ENCODE assay signal across 8 cellular contexts in genomic region chr6:151391021-151391470, GRCh38. TPM values are rescaled to one million over a fixed set of nuclear protein-coding genes. Genes with fewer than 3 reads are reported as not detected.
A peak's percentile ranks its signal among the peaks of the same experiment; 100 is the strongest.
DNase-seq lines count a peak whose midpoint lies in the region; ATAC-seq and TF ChIP-seq lines count a peak whose summit lies in the region.

No MANE protein-coding gene starts in this region.

- peak; percentile 69 for DNase-seq in ACHN
- peak in 1 of 2 experiments; percentile 49 for DNase-seq in PC-9
- DNase-seq in activated T-helper 1 cell treated with anti-CD3 and anti-CD28 coated beads, Interleukin-12 subunit alpha, Interleukin-12 subunit beta, Interleukin-2, Interleukin-4 antibody, amounts not matched to agents 30 ng/mL and 10 ng/mL and 1 ng/mL, durations not matched to agents 14 hours and 24 hours and 36 hours (ENCODE audit: low spot score), result peak; percentile 80
- peak; percentile 56 for DNase-seq in fibroblast of peridontal ligament (ENCODE audit: extremely low read depth)
- DNase-seq in natural killer cell, result peak; percentile 82
- DNase-seq in stimulated activated naive B cell treated with anti-CD40 and anti-IgM and Interleukin-4, amounts not matched to agents 10 μg/mL and 1 μg/mL and 100 μg/mL, for 72 hours, result peak; percentile 68

- ATAC-seq in GM18873 (IDR thresholded peaks at IDR 0.05; ENCODE audit: low FRiP score, unreplicated experiment) (peak; percentile 1), HG03135 (IDR thresholded peaks at IDR 0.05; ENCODE audit: unreplicated experiment) (peak; percentile 14), natural killer cell (peak in 2 of 3 donors; percentile 7 to 9)
- ATAC-seq in stimulated activated naive B cell treated with anti-CD40 and anti-IgM and Interleukin-4, amounts not matched to agents 10 μg/mL and 1 μg/mL and 100 μg/mL, for 72 hours (replicated peaks), result peak; percentile 8 to 9

- H3K27me3 Mint-ChIP-seq in activated T-helper 1 cell treated with anti-CD3 and anti-CD28 coated beads, Interleukin-12 subunit alpha, Interleukin-12 subunit beta, Interleukin-2, Interleukin-4 antibody, amounts not matched to agents 30 ng/mL and 10 ng/mL and 1 ng/mL, durations not matched to agents 14 hours and 24 hours and 36 hours (ENCODE audit: insufficient read depth), result no peaks in the 10 kb centered on the region
- H3K27me3 Mint-ChIP-seq in natural killer cell (ENCODE audit: low read depth in 2 of 2), result no peaks in the 10 kb centered on the region
- H3K27me3 Mint-ChIP-seq in stimulated activated naive B cell treated with anti-CD40 and anti-IgM and Interleukin-4, amounts not matched to agents 10 μg/mL and 1 μg/mL and 100 μg/mL, for 72 hours, result no peaks in the 10 kb centered on the region

- no peaks in the 10 kb centered on the region; the same call in 1 of the 2 replicates for H3K9me3 ChIP-seq in PC-9 (ENCODE audit: insufficient read depth, low read depth)

- H3K4me2 ChIP-seq in PC-9, result peak overlapping the region; percentile 90

- TF ChIP-seq CTCF in PC-9 (conservative IDR thresholded peaks at IDR 0.05) (no peak), natural killer cell (IDR thresholded peaks at IDR 0.05) (no peak)

- H3K36me3 ChIP-seq in PC-9 (ENCODE audit: low read depth), result peaks cover 10% of the 10 kb centered on the region

- peak overlapping the region; percentile 95 for H3K4me3 Mint-ChIP-seq in activated T-helper 1 cell treated with anti-CD3 and anti-CD28 coated beads, Interleukin-12 subunit alpha, Interleukin-12 subunit beta, Interleukin-2, Interleukin-4 antibody, amounts not matched to agents 30 ng/mL and 10 ng/mL and 1 ng/mL, durations not matched to agents 14 hours and 24 hours and 36 hours
- peak overlapping the region; percentile 96 for H3K4me3 Mint-ChIP-seq in natural killer cell
- H3K4me3 Mint-ChIP-seq in stimulated activated naive B cell treated with anti-CD40 and anti-IgM and Interleukin-4, amounts not matched to agents 10 μg/mL and 1 μg/mL and 100 μg/mL, for 72 hours, result peak overlapping the region; percentile 92 to 97

- peak overlapping the region; percentile 64 for H3K4me3 ChIP-seq in PC-9

- H2AFZ ChIP-seq in PC-9, result no peak overlapping the region

- CTCF ChIA-PET in PC-9 (lab: Charles Lee), result no interaction called here

- POLR2A ChIA-PET in PC-9 (lab: Charles Lee; ENCODE audit: unreplicated experiment), result interaction anchor here (0.6 kb wide), 1 partner anchor 36 kb away, joined by 8 read pairs; no protein-coding TSS in a partner anchor

- H3K27ac ChIP-seq in PC-9, result peak overlapping the region; percentile 98

- peaks cover 15% of the 10 kb centered on the region for H3K36me3 Mint-ChIP-seq in activated T-helper 1 cell treated with anti-CD3 and anti-CD28 coated beads, Interleukin-12 subunit alpha, Interleukin-12 subunit beta, Interleukin-2, Interleukin-4 antibody, amounts not matched to agents 30 ng/mL and 10 ng/mL and 1 ng/mL, durations not matched to agents 14 hours and 24 hours and 36 hours (ENCODE audit: low read depth)
- H3K36me3 Mint-ChIP-seq in natural killer cell, result no peaks in the 10 kb centered on the region
- H3K36me3 Mint-ChIP-seq in stimulated activated naive B cell treated with anti-CD40 and anti-IgM and Interleukin-4, amounts not matched to agents 10 μg/mL and 1 μg/mL and 100 μg/mL, for 72 hours, result peaks cover 10 to 22% of the 10 kb centered on the region in 2 donors

- peaks cover 49% of the 10 kb centered on the region for H3K4me1 ChIP-seq in PC-9 (replicated peaks; ENCODE audit: insufficient read depth)

- H3K27ac Mint-ChIP-seq in activated T-helper 1 cell treated with anti-CD3 and anti-CD28 coated beads, Interleukin-12 subunit alpha, Interleukin-12 subunit beta, Interleukin-2, Interleukin-4 antibody, amounts not matched to agents 30 ng/mL and 10 ng/mL and 1 ng/mL, durations not matched to agents 14 hours and 24 hours and 36 hours, result no peak overlapping the region
- peak overlapping the region; percentile 97 to 99 for H3K27ac Mint-ChIP-seq in natural killer cell
- H3K27ac Mint-ChIP-seq in stimulated activated naive B cell treated with anti-CD40 and anti-IgM and Interleukin-4, amounts not matched to agents 10 μg/mL and 1 μg/mL and 100 μg/mL, for 72 hours, result peak overlapping the region; percentile 98

- H3F3A ChIP-seq in PC-9 (ENCODE audit: insufficient read depth, low read depth), result peaks cover 49% of the 10 kb centered on the region

- peaks cover 65% of the 10 kb centered on the region for H3K4me1 Mint-ChIP-seq in activated T-helper 1 cell treated with anti-CD3 and anti-CD28 coated beads, Interleukin-12 subunit alpha, Interleukin-12 subunit beta, Interleukin-2, Interleukin-4 antibody, amounts not matched to agents 30 ng/mL and 10 ng/mL and 1 ng/mL, durations not matched to agents 14 hours and 24 hours and 36 hours (ENCODE audit: low read depth)
- peaks cover 49 to 55% of the 10 kb centered on the region in 2 donors for H3K4me1 Mint-ChIP-seq in natural killer cell
- peaks cover 18 to 35% of the 10 kb centered on the region in 2 donors for H3K4me1 Mint-ChIP-seq in stimulated activated naive B cell treated with anti-CD40 and anti-IgM and Interleukin-4, amounts not matched to agents 10 μg/mL and 1 μg/mL and 100 μg/mL, for 72 hours

- H3K9me2 ChIP-seq in PC-9 (ENCODE audit: insufficient read depth), result no peaks in the 10 kb centered on the region

- intact Hi-C loops in PC-9 (cut with micrococcal nuclease; ENCODE audit: unreplicated experiment), result loop anchor here (2.0 kb wide), 1 partner anchor 16 kb away; no protein-coding TSS in a partner anchor
- intact Hi-C loops in activated T-helper 1 cell treated with anti-CD3 and anti-CD28 coated beads, Interleukin-12 subunit alpha, Interleukin-12 subunit beta, Interleukin-2, Interleukin-4 antibody, amounts not matched to agents 30 ng/mL and 10 ng/mL and 1 ng/mL, durations not matched to agents 14 hours and 24 hours and 36 hours (cut with micrococcal nuclease), result loop anchor here (2.0 to 10.0 kb wide), 8 partner anchors 334 to 1846 kb away; partner anchors contain the start of genes FBXO5, KATNA1 and NUP43
- intact Hi-C loops in natural killer cell (cut with micrococcal nuclease), result no loop called here

- H3K27me3 ChIP-seq in PC-9 (ENCODE audit: insufficient read depth, low read depth), result no peaks in the 10 kb centered on the region

- peaks cover 77% of the 10 kb centered on the region for H3K79me2 ChIP-seq in PC-9 (ENCODE audit: low read depth)

- H3K9me3 Mint-ChIP-seq in activated T-helper 1 cell treated with anti-CD3 and anti-CD28 coated beads, Interleukin-12 subunit alpha, Interleukin-12 subunit beta, Interleukin-2, Interleukin-4 antibody, amounts not matched to agents 30 ng/mL and 10 ng/mL and 1 ng/mL, durations not matched to agents 14 hours and 24 hours and 36 hours, result no peaks in the 10 kb centered on the region
- H3K9me3 Mint-ChIP-seq in natural killer cell, result no peaks in the 10 kb centered on the region
- H3K9me3 Mint-ChIP-seq in stimulated activated naive B cell treated with anti-CD40 and anti-IgM and Interleukin-4, amounts not matched to agents 10 μg/mL and 1 μg/mL and 100 μg/mL, for 72 hours, result no peaks in the 10 kb centered on the region

- peaks cover 35% of the 10 kb centered on the region for H4K20me1 ChIP-seq in PC-9 (ENCODE audit: insufficient read depth)

- in situ Hi-C loops in ACHN (cut with HindIII; ENCODE audit: low pct_ligation_motif_present, low pct_unique_long_range_greater_than_20kb, low sequenced_read_pairs), result no loop called here

- BruUV-seq in PC-9 (replicated peaks; lab: Mats Ljungman, UMichigan), result no TSS peak

RNA-seq across cellular contexts. Expression of gene ZBTB2, which starts 0.3 kb away (rescaled TPM):
- 7.3 and 8.9 TPM in 2 replicates for total RNA-seq in PC-9 (2021)
- total RNA-seq in activated T-helper 1 cell treated with anti-CD3 and anti-CD28 coated beads, Interleukin-12 subunit alpha, Interleukin-12 subunit beta, Interleukin-2, Interleukin-4 antibody, amounts not matched to agents 30 ng/mL and 10 ng/mL and 1 ng/mL, durations not matched to agents 14 hours and 24 hours and 36 hours, result 24.0 and 24.3 TPM in 2 replicates
- 10 to 100 TPM; 27.4 to 36.9 (median 29.9) TPM for total RNA-seq in natural killer cell
